ENCODE assay signal across 16 cellular contexts in genomic region chr11:63710476-63711217, GRCh38. TPM values are rescaled to one million over a fixed set of nuclear protein-coding genes. Genes with fewer than 3 reads are reported as not detected.
A peak's percentile ranks its signal among the peaks of the same experiment; 100 is the strongest.
DNase-seq lines count a peak whose midpoint lies in the region; ATAC-seq and TF ChIP-seq lines count a peak whose summit lies in the region.
"Had no signal": no experiment of that assay in that cellular context is flagged by ENCODE, and none has a peak within 500 bp of the region (broad histone marks: within the 10 kb centered on the region; RNA-seq: fewer than 3 reads in every experiment).

No MANE protein-coding gene starts in this region.

- H3K27ac Mint-ChIP-seq in stimulated activated naive CD8-positive, alpha-beta T cell treated with anti-CD3 and anti-CD28 coated beads, Interleukin-15, amount 100 ng/mL, for 72 hours, result no peak overlapping the region
- H3K27ac Mint-ChIP-seq: natural killer cell had no signal

- TF ChIP-seq POLR2A in uterus (IDR thresholded peaks at IDR 0.05), result no peak

- H3K36me3 ChIP-seq in colonic mucosa (no peaks in the 10 kb centered on the region), uterus (no peaks in the 10 kb centered on the region)

- H3K4me3 ChIP-seq in colonic mucosa (no peak overlapping the region), uterus (no peak overlapping the region)

- H3K9me3 Mint-ChIP-seq in stimulated activated naive CD8-positive, alpha-beta T cell treated with anti-CD3 and anti-CD28 coated beads, Interleukin-15, amount 100 ng/mL, for 72 hours, result no peaks in the 10 kb centered on the region
- H3K9me3 Mint-ChIP-seq: natural killer cell had no signal

- TF ChIP-seq CTCF in colonic mucosa (IDR thresholded peaks at IDR 0.05), result no peak
- TF ChIP-seq CTCF in uterus (IDR thresholded peaks at IDR 0.05), result peak in 3 of 4 experiments; percentile 16 to 41 (median 32)

- peak; percentile 66 for ATAC-seq in Right ventricle myocardium superior (ENCODE audit: poor library complexity)
- ATAC-seq in left lobe of liver, result peak; percentile 16
- ATAC-seq in HG03469 (IDR thresholded peaks at IDR 0.05; ENCODE audit: unreplicated experiment), result no peak
- ATAC-seq in stimulated activated naive CD8-positive, alpha-beta T cell treated with anti-CD3 and anti-CD28 coated beads, Interleukin-15, amount 100 ng/mL, for 72 hours, result no peak
- ATAC-seq: natural killer cell; stimulated activated naive CD8-positive, alpha-beta T cell treated with anti-CD3 and anti-CD28 coated beads, Interleukin-15, Interleukin-2, amounts not matched to agents 100 U/mL and 50 U/mL, for 24 hours had no signal

- H3K4me3 Mint-ChIP-seq in stimulated activated naive CD8-positive, alpha-beta T cell treated with anti-CD3 and anti-CD28 coated beads, Interleukin-15, amount 100 ng/mL, for 72 hours, result no peak overlapping the region
- H3K4me3 Mint-ChIP-seq: natural killer cell had no signal

- no peak overlapping the region for H3K9ac ChIP-seq in colonic mucosa (ENCODE audit: low read depth in 2 of 2, low read length in 2 of 2)

- no peaks in the 10 kb centered on the region for H3K9me3 ChIP-seq in colonic mucosa
- H3K9me3 ChIP-seq in uterus, result no peaks in the 10 kb centered on the region

- DNase-seq in Right ventricle myocardium superior (no peak), cardiac septum (ENCODE audit: low spot score) (no peak), colonic mucosa (peak; percentile 23), left lobe of liver (ENCODE audit: low spot score) (no peak), uterus (peak; percentile 39 to 52), NCI-H446 (lab: John Stamatoyannopoulos, UW) (no peak)
- no peak for DNase-seq in stimulated activated naive CD8-positive, alpha-beta T cell treated with anti-CD3 and anti-CD28 coated beads, Interleukin-15, amount 100 ng/mL, for 72 hours
- DNase-seq: activated CD4-positive, CD25-positive, alpha-beta regulatory T cell treated with anti-CD3 and anti-CD28 coated beads, Interleukin-2, amount 50 U/mL, for 72 hours; activated effector memory CD4-positive, alpha-beta T cell treated with anti-CD3 and anti-CD28 coated beads, Interleukin-2, amount 50 U/mL, for 16 hours; cortex of kidney; hypothalamus; natural killer cell; NCI-H187 treated with DMSO at 0.1 percent for 48 hours; stimulated activated naive CD8-positive, alpha-beta T cell treated with anti-CD3 and anti-CD28 coated beads, Interleukin-15, Interleukin-2, amounts not matched to agents 100 U/mL and 50 U/mL, for 24 hours had no signal

- no peaks in the 10 kb centered on the region for H3K4me1 Mint-ChIP-seq in stimulated activated naive CD8-positive, alpha-beta T cell treated with anti-CD3 and anti-CD28 coated beads, Interleukin-15, amount 100 ng/mL, for 72 hours

- H3K27me3 ChIP-seq in colonic mucosa, result no peaks in the 10 kb centered on the region
- no peaks in the 10 kb centered on the region for H3K27me3 ChIP-seq in uterus

- H3K27ac ChIP-seq in colonic mucosa (no peak overlapping the region), uterus (peak overlapping the region; percentile 38 to 66)
- H3K27ac ChIP-seq: RWPE1 had no signal

- intact Hi-C loops in Right ventricle myocardium superior (cut with DNase I), result no loop called here
- intact Hi-C loops in cardiac septum (cut with DNase I), result no loop called here
- intact Hi-C loops in colonic mucosa (cut with DNase I), result no loop called here
- intact Hi-C loops in uterus (cut with DNase I; ENCODE audit: low total_unique reads), result no loop called here

- H3K4me1 ChIP-seq in colonic mucosa (no peaks in the 10 kb centered on the region), uterus (no peaks in the 10 kb centered on the region)

- H3K27me3 Mint-ChIP-seq in stimulated activated naive CD8-positive, alpha-beta T cell treated with anti-CD3 and anti-CD28 coated beads, Interleukin-15, amount 100 ng/mL, for 72 hours, result no peaks in the 10 kb centered on the region

RNA-seq across cellular contexts. Expression of gene RTN3, which starts 29.3 kb away (rescaled TPM):
- 41.2 TPM for total RNA-seq in Right ventricle myocardium superior
- total RNA-seq in cardiac septum, result 69.6 TPM
- total RNA-seq in colonic mucosa, result 100 to 1,000 TPM; 110 to 128 TPM
- total RNA-seq in left lobe of liver, result 50.0 TPM
- 10 to 100 TPM; 52.5 to 86.8 (median 63.9) TPM for total RNA-seq in uterus

RNA-seq across cellular contexts. Expression of gene ATL3, which starts 39.5 kb away (rescaled TPM):
- total RNA-seq in Right ventricle myocardium superior (12.8 TPM), cardiac septum (15.1 TPM), colonic mucosa (10 to 100 TPM; 38.2 to 55.2 TPM), left lobe of liver (29.8 TPM), uterus (100 to 1,000 TPM in 1 of 4 donors, 10 to 100 TPM in 3; 49.4 to 158 (median 87.6) TPM)

RNA-seq across cellular contexts. Expression of gene ZFTA, which starts 57.9 kb away (rescaled TPM):
- 12.5 TPM for total RNA-seq in Right ventricle myocardium superior
- total RNA-seq in cardiac septum, result 14.3 TPM
- total RNA-seq in colonic mucosa, result 1 to 10 TPM; 4.8 to 7.0 TPM
- total RNA-seq in left lobe of liver, result 14.8 TPM
- total RNA-seq in uterus, result 10 to 100 TPM; 19.7 to 61.5 (median 48.4) TPM

Comparison
In these comparisons a context has a peak if more than half of its experiments do, and no peak if none do; other contexts are left out.
1. ATAC-seq: peak in Right ventricle myocardium superior (single experiment) and left lobe of liver (single experiment); none in HG03469 (single experiment) and stimulated activated naive CD8-positive, alpha-beta T cell treated with anti-CD3 and anti-CD28 coated beads, Interleukin-15, amount 100 ng/mL, for 72 hours (single experiment).
2. DNase-seq: peak in colonic mucosa (single experiment) and uterus (2 of 2); none in Right ventricle myocardium superior (single experiment), cardiac septum (single experiment), left lobe of liver (single experiment), NCI-H446 (0 of 2) and stimulated activated naive CD8-positive, alpha-beta T cell treated with anti-CD3 and anti-CD28 coated beads, Interleukin-15, amount 100 ng/mL, for 72 hours (0 of 2).